19 cellular contexts compared by ENCODE assay signal in genomic region chr3:173737167-173737808, GRCh38.
DNase-seq lines count a peak whose midpoint lies in the region; ATAC-seq, FAIRE-seq and TF ChIP-seq lines count a peak whose summit lies in the region.
"Had no signal": no experiment of that assay in that cellular context is flagged by ENCODE, and none has a peak within 500 bp of the region (broad histone marks: within the 10 kb centered on the region; RNA-seq: fewer than 3 reads in every experiment).

No MANE protein-coding gene starts in this region.

- H2BK5ac ChIP-seq in IMR-90 (ENCODE audit: low read depth, low read length, poor library complexity, severe bottlenecking): no peak overlapping the region

- ATAC-seq in IMR-90 (ENCODE audit: low read depth): no peak
- ATAC-seq: GM23338, T-cell had no signal

- H3K36me3 Mint-ChIP-seq in astrocyte (ENCODE audit: low read depth, unreplicated experiment): no peaks in the 10 kb centered on the region
- H3K36me3 Mint-ChIP-seq: T-cell had no signal

- H2AFZ ChIP-seq in IMR-90 (replicated peaks; ENCODE audit: low read length, poor library complexity): no peak overlapping the region
- no peak overlapping the region for H2AFZ ChIP-seq in astrocyte (ENCODE audit: low read depth, low read length)
- H2AFZ ChIP-seq in osteoblast (ENCODE audit: low read length): peak overlapping the region; percentile 7
- H2AFZ ChIP-seq: GM23338 had no signal

- no peak for TF ChIP-seq RAD21 in IMR-90 (IDR thresholded peaks at IDR 0.05; ENCODE audit: low read length)

- H3K4me2 ChIP-seq in IMR-90 (ENCODE audit: low read depth, low read length) (no peak overlapping the region), astrocyte (ENCODE audit: low read length) (no peak overlapping the region), osteoblast (ENCODE audit: insufficient read depth, low read length) (no peak overlapping the region)
- H3K4me2 ChIP-seq: GM23338 had no signal

- H3K18ac ChIP-seq in IMR-90 (ENCODE audit: low read depth, low read length): no peak overlapping the region

- H2AK9ac ChIP-seq in IMR-90 (replicated peaks; ENCODE audit: low read depth, low read length, poor library complexity): no peak overlapping the region

- no peak overlapping the region for H3K4me3 ChIP-seq in IMR-90 (ENCODE audit: insufficient read depth, low read depth, low read length)
- no peak overlapping the region for H3K4me3 ChIP-seq in astrocyte (ENCODE audit: insufficient read depth, low read depth, low read length)
- H3K4me3 ChIP-seq in osteoblast (ENCODE audit: insufficient read depth, low read length): no peak overlapping the region
- H3K4me3 ChIP-seq: GM23338, SK-N-MC had no signal

- dilution Hi-C loops in IMR-90 (cut with HindIII; ENCODE audit: low sequenced_read_pairs, unreplicated experiment): no loop called here

- POLR2A ChIA-PET in IMR-90 (lab: Charles Lee; ENCODE audit: unreplicated experiment): no interaction called here

- intact Hi-C loops in IMR-90 (cut with micrococcal nuclease): loop anchor here (10.0 kb wide), 1 partner anchor 342 kb away; the partner anchor contains the start of gene NLGN1

- no peak overlapping the region for H2AK5ac ChIP-seq in IMR-90 (ENCODE audit: low read depth, low read length)

- H3K4ac ChIP-seq in IMR-90 (ENCODE audit: low read depth, low read length): no peak overlapping the region

- peak; percentile 55 for FAIRE-seq in astrocyte (lab: Jason Lieb, UNC)

- no peak overlapping the region for H3K23ac ChIP-seq in IMR-90 (ENCODE audit: low read depth, low read length)

- H3K27ac ChIP-seq in IMR-90 (ENCODE audit: insufficient read depth, low read length) (no peak overlapping the region), astrocyte (ENCODE audit: low read depth, low read length) (no peak overlapping the region), osteoblast (ENCODE audit: low read depth, low read length) (no peak overlapping the region)
- H3K27ac ChIP-seq: SK-N-MC had no signal

- TF ChIP-seq CTCF in IMR-90 (conservative IDR thresholded peaks at IDR 0.05; ENCODE audit: low read depth, low read length): no peak
- no peak for TF ChIP-seq CTCF in astrocyte (IDR thresholded peaks at IDR 0.05; ENCODE audit: insufficient read depth, low read depth, low read length)
- no peak for TF ChIP-seq CTCF in osteoblast (IDR thresholded peaks at IDR 0.05; ENCODE audit: extremely low read depth, low read depth, low read length)

- H3K4me3 Mint-ChIP-seq in astrocyte (ENCODE audit: unreplicated experiment): no peak overlapping the region
- H3K4me3 Mint-ChIP-seq: CD4-positive, alpha-beta T cell; GM23338; T-cell had no signal

- H3K36me3 ChIP-seq in IMR-90 (ENCODE audit: control insufficient read depth, insufficient read depth, low read length): no peaks in the 10 kb centered on the region
- H3K36me3 ChIP-seq in astrocyte (ENCODE audit: insufficient read depth, low read length): no peaks in the 10 kb centered on the region
- no peaks in the 10 kb centered on the region for H3K36me3 ChIP-seq in osteoblast (ENCODE audit: insufficient read depth, low read length)
- H3K36me3 ChIP-seq: BE2C had no signal

- H3K14ac ChIP-seq in IMR-90 (replicated peaks; ENCODE audit: low read depth, low read length): no peak overlapping the region

- H2BK20ac ChIP-seq in IMR-90 (ENCODE audit: low read depth, low read length): peak overlapping the region; percentile 39; the same call in 1 of the 2 replicates

- no peaks in the 10 kb centered on the region for H3K79me2 ChIP-seq in astrocyte (ENCODE audit: insufficient read depth, low read length)
- no peaks in the 10 kb centered on the region for H3K79me2 ChIP-seq in osteoblast (ENCODE audit: insufficient read depth, low read length)

- CTCF ChIA-PET in IMR-90 (lab: Yijun Ruan, JAX): no interaction called here

- peak; percentile 46 for DNase-seq in HCEC 1CT
- DNase-seq in IMR-90: no peak
- DNase-seq in astrocyte (ENCODE audit: low read depth): no peak
- DNase-seq in osteoblast (ENCODE audit: insufficient read length, low spot score, missing footprints): no peak
- no peak for DNase-seq in kidney tubule cell (ENCODE audit: low spot score)
- DNase-seq in RPMI8226: no peak
- no peak for DNase-seq in mucosa of gallbladder (ENCODE audit: low spot score)
- DNase-seq: BE2C; CD4-positive, alpha-beta T cell; EL; MV-4-11; NCI-H1417 treated with DMSO at 0.1 percent for 48 hours; NCI-H2029; NCI-H510A; NCI-H774; Right ventricle myocardium superior; T-cell had no signal

- H2BK15ac ChIP-seq in IMR-90 (ENCODE audit: low read depth, low read length): no peak overlapping the region

- no CpG with 5 or more reads among the region's 2 CpGs for WGBS in IMR-90 (ENCODE audit: extremely low coverage in 2 of 2, insufficient read length in 1 of 2), 2 experiments

- H3K79me1 ChIP-seq in IMR-90 (ENCODE audit: low read depth in 1 of 2, low read length in 2 of 2): no peaks in the 10 kb centered on the region

- H3K4me1 Mint-ChIP-seq in astrocyte (ENCODE audit: low read depth, unreplicated experiment): peaks cover 32% of the 10 kb centered on the region
- H3K4me1 Mint-ChIP-seq: T-cell had no signal

- H3K9me1 ChIP-seq in IMR-90 (ENCODE audit: insufficient read depth, low read length): no peaks in the 10 kb centered on the region

- no peak overlapping the region for H3K27ac Mint-ChIP-seq in astrocyte (ENCODE audit: unreplicated experiment)
- H3K27ac Mint-ChIP-seq: CD4-positive, alpha-beta T cell; GM23338; T-cell had no signal

- no peak overlapping the region for H4K5ac ChIP-seq in IMR-90 (ENCODE audit: low read depth, low read length)

- H3K9me3 Mint-ChIP-seq in astrocyte (ENCODE audit: unreplicated experiment): no peaks in the 10 kb centered on the region

- no peak overlapping the region for H4K8ac ChIP-seq in IMR-90 (ENCODE audit: low read depth in 2 of 2, low read length in 2 of 2)

- no peak for TF ChIP-seq POLR2A in IMR-90 (IDR thresholded peaks at IDR 0.05; ENCODE audit: low read depth, low read length)

- H2BK120ac ChIP-seq in IMR-90 (ENCODE audit: low read depth, low read length): no peak overlapping the region

- H3K4me1 ChIP-seq in IMR-90 (ENCODE audit: control insufficient read depth, insufficient read depth, low read length): peaks cover 3% of the 10 kb centered on the region; the same call in 1 of the 2 replicates
- H3K4me1 ChIP-seq in astrocyte (ENCODE audit: insufficient read depth, low read length): peaks cover 19% of the 10 kb centered on the region
- peaks cover 20% of the 10 kb centered on the region for H3K4me1 ChIP-seq in osteoblast (ENCODE audit: insufficient read depth, low read length)
- H3K4me1 ChIP-seq: BE2C had no signal

- H3K27me3 Mint-ChIP-seq in astrocyte (ENCODE audit: low read depth, unreplicated experiment): no peaks in the 10 kb centered on the region
- H3K27me3 Mint-ChIP-seq: CD4-positive, alpha-beta T cell; T-cell had no signal

- H3K9me3 ChIP-seq in IMR-90 (ENCODE audit: control insufficient read depth, insufficient read depth, low read length) (no peaks in the 10 kb centered on the region), astrocyte (ENCODE audit: insufficient read depth, low read depth, low read length) (no peaks in the 10 kb centered on the region), osteoblast (ENCODE audit: low read depth, low read length) (no peaks in the 10 kb centered on the region)
- H3K9me3 ChIP-seq: BE2C had no signal

- no peaks in the 10 kb centered on the region for H3K27me3 ChIP-seq in IMR-90 (ENCODE audit: control insufficient read depth, insufficient read depth, low read length)
- H3K27me3 ChIP-seq in astrocyte (ENCODE audit: insufficient read depth, low read length): no peaks in the 10 kb centered on the region
- H3K27me3 ChIP-seq in osteoblast (ENCODE audit: insufficient read depth, low read length): no peaks in the 10 kb centered on the region
- H3K27me3 ChIP-seq: BE2C had no signal

- no TSS peak for BruUV-seq in IMR-90 (replicated peaks; lab: Mats Ljungman, UMichigan)

- no peak overlapping the region for H4K91ac ChIP-seq in IMR-90 (ENCODE audit: insufficient read depth, low read depth, low read length)

- H3K9ac ChIP-seq in IMR-90 (ENCODE audit: low read depth, low read length): no peak overlapping the region
- no peak overlapping the region for H3K9ac ChIP-seq in astrocyte (ENCODE audit: low read length)

- H3K56ac ChIP-seq in IMR-90 (ENCODE audit: extremely low read depth, insufficient read depth, low read length): no peak overlapping the region

- H4K20me1 ChIP-seq in IMR-90 (ENCODE audit: insufficient read depth, low read length) (no peaks in the 10 kb centered on the region), astrocyte (ENCODE audit: insufficient read depth, low read length) (no peaks in the 10 kb centered on the region), osteoblast (ENCODE audit: insufficient read depth, low read length) (no peaks in the 10 kb centered on the region)

- in situ Hi-C loops in IMR-90 (cut with MboI; ENCODE audit: low sequenced_read_pairs): no loop called here

TF ChIP-seq in IMR-90, 13 proteins besides CTCF, POLR2A, EP300 and RAD21:
- TF ChIP-seq SMC3 (IDR thresholded peaks at IDR 0.05; ENCODE audit: low read depth, low read length): no peak
- peak; percentile 60 for TF ChIP-seq CEBPB (IDR thresholded peaks at IDR 0.05; ENCODE audit: low read depth, low read length)
